ENCODE assay signal across 27 cellular contexts in the genomic region with DNA sequence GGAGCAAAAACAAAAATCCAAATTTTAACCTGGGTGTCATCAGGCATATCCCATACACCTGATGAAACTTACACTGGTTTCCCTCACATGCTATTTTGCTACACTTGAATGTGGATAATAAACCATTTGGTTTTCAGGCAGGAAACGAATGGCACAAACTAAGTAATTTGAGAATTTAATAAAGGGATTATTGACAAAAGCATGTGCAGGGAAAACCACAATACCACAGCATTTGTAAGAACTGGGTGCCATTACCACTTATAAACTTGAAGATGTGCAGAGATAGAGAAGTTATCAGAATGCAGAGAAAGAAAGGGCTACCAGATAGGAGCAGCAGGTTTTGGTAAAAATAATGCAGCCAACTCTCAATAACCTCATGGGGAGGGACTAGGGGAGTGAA.
"Had no signal": no experiment of that assay in that cellular context is flagged by ENCODE, and none has a peak within 500 bp of the region (broad histone marks: within the 10 kb centered on the region; RNA-seq: fewer than 3 reads in every experiment).

No MANE protein-coding gene starts in this region.

- H3K27ac Mint-ChIP-seq: naive thymus-derived CD8-positive, alpha-beta T cell; natural killer cell treated with Interleukin-12 subunit alpha and Interleukin-12 subunit beta and Interleukin-15 and Interleukin-18, amount 100 ng/mL, for 72 hours; nephron progenitor cell; stimulated activated memory B cell treated with anti-CD40 and anti-IgM and Interleukin-4, amounts not matched to agents 10 μg/mL and 1 μg/mL and 100 μg/mL, for 72 hours; stimulated activated naive CD8-positive, alpha-beta T cell treated with anti-CD3 and anti-CD28 coated beads, Interleukin-15, amount 100 ng/mL, for 72 hours; type B pancreatic cell had no signal

- H3K4me1 Mint-ChIP-seq: naive thymus-derived CD8-positive, alpha-beta T cell; nephron progenitor cell; neural crest cell; stimulated activated memory B cell treated with anti-CD40 and anti-IgM and Interleukin-4, amounts not matched to agents 10 μg/mL and 1 μg/mL and 100 μg/mL, for 72 hours; stimulated activated naive CD8-positive, alpha-beta T cell treated with anti-CD3 and anti-CD28 coated beads, Interleukin-15, amount 100 ng/mL, for 72 hours had no signal

- H3K36me3 Mint-ChIP-seq: naive thymus-derived CD8-positive, alpha-beta T cell; natural killer cell treated with Interleukin-12 subunit alpha and Interleukin-12 subunit beta and Interleukin-15 and Interleukin-18, amount 100 ng/mL, for 72 hours; stimulated activated memory B cell treated with anti-CD40 and anti-IgM and Interleukin-4, amounts not matched to agents 10 μg/mL and 1 μg/mL and 100 μg/mL, for 72 hours; type B pancreatic cell had no signal

- H3K9me3 Mint-ChIP-seq: nephron progenitor cell; neural crest cell; stimulated activated memory B cell treated with anti-CD40 and anti-IgM and Interleukin-4, amounts not matched to agents 10 μg/mL and 1 μg/mL and 100 μg/mL, for 72 hours; type B pancreatic cell had no signal

- ATAC-seq: naive thymus-derived CD8-positive, alpha-beta T cell; natural killer cell treated with Interleukin-12 subunit alpha and Interleukin-12 subunit beta and Interleukin-15 and Interleukin-18, amount 100 ng/mL, for 72 hours; pancreas; psoas muscle; right cardiac atrium; right lobe of liver; stimulated activated memory B cell treated with anti-CD40 and anti-IgM and Interleukin-4, amounts not matched to agents 10 μg/mL and 1 μg/mL and 100 μg/mL, for 72 hours; stimulated activated naive CD8-positive, alpha-beta T cell treated with anti-CD3 and anti-CD28 coated beads, Interleukin-15, amount 100 ng/mL, for 72 hours; stimulated activated naive CD8-positive, alpha-beta T cell treated with anti-CD3 and anti-CD28 coated beads, Interleukin-15, Interleukin-2, amounts not matched to agents 100 U/mL and 50 U/mL, for 24 hours; upper lobe of right lung had no signal

- DNase-seq: naive thymus-derived CD8-positive, alpha-beta T cell; nephron progenitor cell; nucleus accumbens; pancreas; psoas muscle; right cardiac atrium; right lobe of liver; sigmoid colon; spleen; stimulated activated CD4-positive, alpha-beta T cell treated with anti-CD3 and anti-CD28 coated beads, Interleukin-12 subunit alpha, Interleukin-12 subunit beta, amount 100 ng/mL, for 4 hours; stimulated activated CD4-positive, alpha-beta T cell treated with anti-CD3 and anti-CD28 coated beads, Interleukin-1b, Interleukin-23, amount 100 ng/mL, for 48 hours; stimulated activated CD4-positive, alpha-beta T cell treated with anti-CD3 and anti-CD28 coated beads, Interleukin-4, amount 100 ng/mL, for 1 hour; stimulated activated CD4-positive, alpha-beta T cell treated with anti-CD3 and anti-CD28 coated beads, Interleukin-4, amount 100 ng/mL, for 4 hours; stimulated activated CD8-positive, alpha-beta memory T cell treated with anti-CD3 and anti-CD28 coated beads, Interleukin-4, amount 100 ng/mL, for 48 hours; stimulated activated naive CD4-positive, alpha-beta T cell; stimulated activated naive CD8-positive, alpha-beta T cell treated with anti-CD3 and anti-CD28 coated beads, Interleukin-15, amount 100 ng/mL, for 72 hours; stimulated activated naive CD8-positive, alpha-beta T cell treated with anti-CD3 and anti-CD28 coated beads, Interleukin-15, Interleukin-2, amounts not matched to agents 100 U/mL and 50 U/mL, for 24 hours; substantia nigra; testis; tibial artery; transverse colon; upper lobe of right lung; uterus had no signal

- H3K27me3 Mint-ChIP-seq: natural killer cell treated with Interleukin-12 subunit alpha and Interleukin-12 subunit beta and Interleukin-15 and Interleukin-18, amount 100 ng/mL, for 72 hours; stimulated activated memory B cell treated with anti-CD40 and anti-IgM and Interleukin-4, amounts not matched to agents 10 μg/mL and 1 μg/mL and 100 μg/mL, for 72 hours; stimulated activated naive CD8-positive, alpha-beta T cell treated with anti-CD3 and anti-CD28 coated beads, Interleukin-15, amount 100 ng/mL, for 72 hours; type B pancreatic cell had no signal

- H3K4me3 Mint-ChIP-seq: naive thymus-derived CD8-positive, alpha-beta T cell; natural killer cell treated with Interleukin-12 subunit alpha and Interleukin-12 subunit beta and Interleukin-15 and Interleukin-18, amount 100 ng/mL, for 72 hours; nephron progenitor cell; neural crest cell; stimulated activated memory B cell treated with anti-CD40 and anti-IgM and Interleukin-4, amounts not matched to agents 10 μg/mL and 1 μg/mL and 100 μg/mL, for 72 hours; stimulated activated naive CD8-positive, alpha-beta T cell treated with anti-CD3 and anti-CD28 coated beads, Interleukin-15, amount 100 ng/mL, for 72 hours; type B pancreatic cell had no signal
